In the genomic region with DNA sequence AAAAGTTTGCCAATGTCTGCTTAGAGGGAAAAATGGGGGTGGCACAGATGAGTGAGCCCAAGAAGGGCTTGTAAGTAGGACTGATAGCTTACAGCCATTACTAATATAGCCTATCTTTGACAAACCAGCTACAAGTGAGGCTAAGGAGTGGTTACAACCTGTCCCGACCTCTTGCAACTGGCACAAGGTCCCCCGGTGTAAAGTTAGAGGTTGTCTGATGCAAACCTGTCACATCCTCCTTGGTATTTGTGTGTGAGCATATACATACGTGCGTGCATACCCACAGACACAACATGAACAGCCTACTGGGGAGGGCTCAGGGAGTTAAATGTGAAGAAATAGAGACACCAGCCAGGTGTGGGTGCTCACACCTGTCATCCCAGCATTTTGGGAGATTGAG, we compare ENCODE assay signal across 1 cellular context.
TF ChIP-seq lines count a peak whose summit lies in the region.

No MANE protein-coding gene starts in this region.

TF ChIP-seq in SK-N-SH, 30 proteins besides CTCF, POLR2A, EP300 and RAD21:
- no peak for TF ChIP-seq MXI1 (IDR thresholded peaks at IDR 0.05; ENCODE audit: low read depth, low read length)
- no peak for TF ChIP-seq SMC3 (IDR thresholded peaks at IDR 0.05; ENCODE audit: low read depth, low read length)
- no peak for TF ChIP-seq FOXJ3 (CRISPR knock-in tag; IDR thresholded peaks at IDR 0.05)
- TF ChIP-seq NRF1 (IDR thresholded peaks at IDR 0.05; ENCODE audit: low read depth, low read length), result no peak
- no peak for TF ChIP-seq RCOR1 (IDR thresholded peaks at IDR 0.05; ENCODE audit: low read length)
- no peak for TF ChIP-seq ELF1 (IDR thresholded peaks at IDR 0.05)
- no peak for TF ChIP-seq RFX5 (IDR thresholded peaks at IDR 0.05; ENCODE audit: low read length)
- no peak for TF ChIP-seq TCF12 (IDR thresholded peaks at IDR 0.05)
- TF ChIP-seq, protein P1, sequence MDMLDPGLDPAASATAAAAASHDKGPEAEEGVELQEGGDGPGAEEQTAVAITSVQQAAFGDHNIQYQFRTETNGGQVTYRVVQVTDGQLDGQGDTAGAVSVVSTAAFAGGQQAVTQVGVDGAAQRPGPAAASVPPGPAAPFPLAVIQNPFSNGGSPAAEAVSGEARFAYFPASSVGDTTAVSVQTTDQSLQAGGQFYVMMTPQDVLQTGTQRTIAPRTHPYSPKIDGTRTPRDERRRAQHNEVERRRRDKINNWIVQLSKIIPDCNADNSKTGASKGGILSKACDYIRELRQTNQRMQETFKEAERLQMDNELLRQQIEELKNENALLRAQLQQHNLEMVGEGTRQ (IDR thresholded peaks at IDR 0.05; ENCODE audit: borderline replicate concordance, low read depth, low read length), result no peak
- no peak for TF ChIP-seq MEF2A (IDR thresholded peaks at IDR 0.05; ENCODE audit: borderline replicate concordance, low read depth)
- TF ChIP-seq, protein P2, sequence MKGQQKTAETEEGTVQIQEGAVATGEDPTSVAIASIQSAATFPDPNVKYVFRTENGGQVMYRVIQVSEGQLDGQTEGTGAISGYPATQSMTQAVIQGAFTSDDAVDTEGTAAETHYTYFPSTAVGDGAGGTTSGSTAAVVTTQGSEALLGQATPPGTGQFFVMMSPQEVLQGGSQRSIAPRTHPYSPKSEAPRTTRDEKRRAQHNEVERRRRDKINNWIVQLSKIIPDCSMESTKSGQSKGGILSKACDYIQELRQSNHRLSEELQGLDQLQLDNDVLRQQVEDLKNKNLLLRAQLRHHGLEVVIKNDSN (IDR thresholded peaks at IDR 0.05; ENCODE audit: borderline replicate concordance, low read depth), result no peak
- TF ChIP-seq, protein P3, sequence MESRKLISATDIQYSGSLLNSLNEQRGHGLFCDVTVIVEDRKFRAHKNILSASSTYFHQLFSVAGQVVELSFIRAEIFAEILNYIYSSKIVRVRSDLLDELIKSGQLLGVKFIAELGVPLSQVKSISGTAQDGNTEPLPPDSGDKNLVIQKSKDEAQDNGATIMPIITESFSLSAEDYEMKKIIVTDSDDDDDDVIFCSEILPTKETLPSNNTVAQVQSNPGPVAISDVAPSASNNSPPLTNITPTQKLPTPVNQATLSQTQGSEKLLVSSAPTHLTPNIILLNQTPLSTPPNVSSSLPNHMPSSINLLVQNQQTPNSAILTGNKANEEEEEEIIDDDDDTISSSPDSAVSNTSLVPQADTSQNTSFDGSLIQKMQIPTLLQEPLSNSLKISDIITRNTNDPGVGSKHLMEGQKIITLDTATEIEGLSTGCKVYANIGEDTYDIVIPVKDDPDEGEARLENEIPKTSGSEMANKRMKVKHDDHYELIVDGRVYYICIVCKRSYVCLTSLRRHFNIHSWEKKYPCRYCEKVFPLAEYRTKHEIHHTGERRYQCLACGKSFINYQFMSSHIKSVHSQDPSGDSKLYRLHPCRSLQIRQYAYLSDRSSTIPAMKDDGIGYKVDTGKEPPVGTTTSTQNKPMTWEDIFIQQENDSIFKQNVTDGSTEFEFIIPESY (IDR thresholded peaks at IDR 0.05; ENCODE audit: borderline replicate concordance, low read depth), result no peak
